ENCODE assay signal across 20 cellular contexts in genomic region chr19:30334841-30335240, GRCh38. TPM values are rescaled to one million over a fixed set of nuclear protein-coding genes. Genes with fewer than 3 reads are reported as not detected.
DNase-seq lines count a peak whose midpoint lies in the region; ATAC-seq and TF ChIP-seq lines count a peak whose summit lies in the region.
"Had no signal": no experiment of that assay in that cellular context is flagged by ENCODE, and none has a peak within 500 bp of the region (broad histone marks: within the 10 kb centered on the region; RNA-seq: fewer than 3 reads in every experiment).

No MANE protein-coding gene starts in this region.

- H3K4me1 ChIP-seq in endodermal cell (ENCODE audit: control insufficient read depth, insufficient read depth, low read length) (no peaks in the 10 kb centered on the region), neuronal stem cell (ENCODE audit: control insufficient read depth in 2 of 2, insufficient read depth in 1 of 2, low read depth in 1 of 2, low read length in 2 of 2) (no peaks in the 10 kb centered on the region), mucosa of descending colon (ENCODE audit: low read depth) (no peaks in the 10 kb centered on the region)
- H3K4me1 ChIP-seq: HAP-1 had no signal

- DNase-seq in endodermal cell, result peak; percentile 32
- DNase-seq in neuronal stem cell (ENCODE audit: low spot score), result no peak
- DNase-seq in substantia nigra (lab: John Stamatoyannopoulos, UW), result no peak
- no peak for DNase-seq in mucosa of descending colon
- no peak for DNase-seq in effector CD8-positive, alpha-beta T cell (lab: John Stamatoyannopoulos, UW)
- no peak for DNase-seq in activated T-helper 2 cell treated with anti-CD3 and anti-CD28 coated beads, Interferon-gamma antibody, Interleukin-2, Interleukin-4, amounts not matched to agents 10 μg/mL and 5 μg/mL and 100 μg/mL, durations not matched to agents 14 hours and 24 hours and 36 hours (ENCODE audit: low spot score)
- no peak for DNase-seq in NCI-H128 (lab: John Stamatoyannopoulos, UW; ENCODE audit: unreplicated experiment)
- DNase-seq: C1 segment of cervical spinal cord; Calu3; CD4-positive, alpha-beta memory T cell; COR-L47; DMS53; DMS79 treated with DMSO at 0.1 percent for 48 hours; GF-D8; GOT3; HFFc6 had no signal

- TF ChIP-seq CTCF in endodermal cell (conservative IDR thresholded peaks at IDR 0.05) (no peak), mucosa of descending colon (IDR thresholded peaks at IDR 0.05) (no peak)

- no peak overlapping the region for H2BK12ac ChIP-seq in neuronal stem cell (ENCODE audit: low read length)

- no peak for ATAC-seq in mucosa of descending colon

- no peaks in the 10 kb centered on the region for H3K36me3 Mint-ChIP-seq in endodermal cell (ENCODE audit: low read depth)
- no peaks in the 10 kb centered on the region for H3K36me3 Mint-ChIP-seq in activated T-helper 2 cell treated with anti-CD3 and anti-CD28 coated beads, Interferon-gamma antibody, Interleukin-2, Interleukin-4, amounts not matched to agents 10 μg/mL and 5 μg/mL and 100 μg/mL, durations not matched to agents 14 hours and 24 hours and 36 hours (ENCODE audit: low read depth)
- H3K36me3 Mint-ChIP-seq: CD4-positive, alpha-beta memory T cell had no signal

- H3K4me3 ChIP-seq in endodermal cell (ENCODE audit: low read length), result no peak overlapping the region
- H3K4me3 ChIP-seq in neuronal stem cell (ENCODE audit: low read length in 2 of 2), result no peak overlapping the region
- H3K4me3 ChIP-seq in mucosa of descending colon, result no peak overlapping the region
- H3K4me3 ChIP-seq: HAP-1 had no signal

- H2AK5ac ChIP-seq in neuronal stem cell (ENCODE audit: low read depth, low read length), result no peak overlapping the region

- H3K4me1 Mint-ChIP-seq in endodermal cell, result no peaks in the 10 kb centered on the region
- no peaks in the 10 kb centered on the region for H3K4me1 Mint-ChIP-seq in activated T-helper 2 cell treated with anti-CD3 and anti-CD28 coated beads, Interferon-gamma antibody, Interleukin-2, Interleukin-4, amounts not matched to agents 10 μg/mL and 5 μg/mL and 100 μg/mL, durations not matched to agents 14 hours and 24 hours and 36 hours (ENCODE audit: low read depth)
- H3K4me1 Mint-ChIP-seq: CD4-positive, alpha-beta memory T cell had no signal

- no peak overlapping the region for H2BK15ac ChIP-seq in neuronal stem cell (ENCODE audit: low read length)

- no peak overlapping the region for H3K4me2 ChIP-seq in neuronal stem cell (ENCODE audit: insufficient read depth, low read length, poor library complexity, severe bottlenecking)

- H3K9me3 Mint-ChIP-seq in endodermal cell, result no peaks in the 10 kb centered on the region
- no peaks in the 10 kb centered on the region for H3K9me3 Mint-ChIP-seq in activated T-helper 2 cell treated with anti-CD3 and anti-CD28 coated beads, Interferon-gamma antibody, Interleukin-2, Interleukin-4, amounts not matched to agents 10 μg/mL and 5 μg/mL and 100 μg/mL, durations not matched to agents 14 hours and 24 hours and 36 hours

- H3K27ac ChIP-seq in endodermal cell (ENCODE audit: low read depth, low read length), result no peak overlapping the region
- no peak overlapping the region for H3K27ac ChIP-seq in neuronal stem cell (replicated peaks; ENCODE audit: low read length)
- H3K27ac ChIP-seq in substantia nigra (ENCODE audit: low read depth, low read length, poor library complexity, severe bottlenecking), result peak overlapping the region; percentile 75

- H3K4ac ChIP-seq in neuronal stem cell (ENCODE audit: low read length), result no peak overlapping the region

- H3K18ac ChIP-seq in neuronal stem cell (ENCODE audit: low read length), result no peak overlapping the region

- H3K27me3 ChIP-seq in endodermal cell (ENCODE audit: control insufficient read depth, insufficient read depth, low read length, poor library complexity, severe bottlenecking) (no peaks in the 10 kb centered on the region), neuronal stem cell (ENCODE audit: control insufficient read depth in 3 of 3, insufficient read depth in 3 of 3, low read depth in 1 of 3, low read length in 3 of 3) (no peaks in the 10 kb centered on the region)

- H2BK120ac ChIP-seq in neuronal stem cell (ENCODE audit: low read depth, low read length), result no peak overlapping the region

- no peak overlapping the region for H2AFZ ChIP-seq in neuronal stem cell (ENCODE audit: low read length)

- no peaks in the 10 kb centered on the region for H3K79me1 ChIP-seq in neuronal stem cell (ENCODE audit: low read depth, low read length)

- no peak overlapping the region for H3K23ac ChIP-seq in neuronal stem cell (ENCODE audit: low read depth, low read length, poor library complexity)

- H4K91ac ChIP-seq in neuronal stem cell (ENCODE audit: low read depth, low read length, poor library complexity), result peak overlapping the region; percentile 9

- H2BK5ac ChIP-seq in neuronal stem cell (ENCODE audit: low read length), result no peak overlapping the region

- no peak overlapping the region for H4K8ac ChIP-seq in neuronal stem cell (ENCODE audit: low read depth, low read length)

- H3K36me3 ChIP-seq in endodermal cell (ENCODE audit: control insufficient read depth, insufficient read depth, low read length) (no peaks in the 10 kb centered on the region), neuronal stem cell (replicated peaks in 1 of 2; ENCODE audit: control insufficient read depth in 2 of 2, insufficient read depth in 2 of 2, low read length in 2 of 2) (no peaks in the 10 kb centered on the region), mucosa of descending colon (ENCODE audit: low read depth) (no peaks in the 10 kb centered on the region)
- H3K36me3 ChIP-seq: HAP-1 had no signal

- no peak overlapping the region for H3K27ac Mint-ChIP-seq in endodermal cell
- H3K27ac Mint-ChIP-seq in activated T-helper 2 cell treated with anti-CD3 and anti-CD28 coated beads, Interferon-gamma antibody, Interleukin-2, Interleukin-4, amounts not matched to agents 10 μg/mL and 5 μg/mL and 100 μg/mL, durations not matched to agents 14 hours and 24 hours and 36 hours, result no peak overlapping the region
- H3K27ac Mint-ChIP-seq: CD4-positive, alpha-beta memory T cell; HFFc6 had no signal

- 89 to 90% methylated on average over 8 to 10 of the region's 10 CpGs for WGBS in endodermal cell (ENCODE audit: insufficient coverage in 1 of 2, insufficient read length in 1 of 2), 2 experiments
- no CpG with 5 or more reads among the region's 10 CpGs for WGBS in neuronal stem cell (ENCODE audit: extremely low coverage in 2 of 2, insufficient read length in 2 of 2, insufficient replicate concordance in 1 of 2), 2 donors

- H3K14ac ChIP-seq in neuronal stem cell (ENCODE audit: low read length), result no peak overlapping the region

- H3K9me3 ChIP-seq in endodermal cell (ENCODE audit: control insufficient read depth, low read length) (no peaks in the 10 kb centered on the region), neuronal stem cell (replicated peaks in 1 of 2; ENCODE audit: control insufficient read depth in 2 of 2, insufficient read depth in 1 of 2, low read depth in 1 of 2, low read length in 2 of 2) (no peaks in the 10 kb centered on the region), mucosa of descending colon (no peaks in the 10 kb centered on the region)
- H3K9me3 ChIP-seq: HAP-1 had no signal

- no peak overlapping the region for H3K4me3 Mint-ChIP-seq in endodermal cell
- H3K4me3 Mint-ChIP-seq in activated T-helper 2 cell treated with anti-CD3 and anti-CD28 coated beads, Interferon-gamma antibody, Interleukin-2, Interleukin-4, amounts not matched to agents 10 μg/mL and 5 μg/mL and 100 μg/mL, durations not matched to agents 14 hours and 24 hours and 36 hours (ENCODE audit: low read depth), result no peak overlapping the region
- H3K4me3 Mint-ChIP-seq: CD4-positive, alpha-beta memory T cell; HFFc6 had no signal

- H3K27me3 Mint-ChIP-seq in endodermal cell (ENCODE audit: insufficient read depth), result peaks cover 7% of the 10 kb centered on the region
- no peaks in the 10 kb centered on the region for H3K27me3 Mint-ChIP-seq in activated T-helper 2 cell treated with anti-CD3 and anti-CD28 coated beads, Interferon-gamma antibody, Interleukin-2, Interleukin-4, amounts not matched to agents 10 μg/mL and 5 μg/mL and 100 μg/mL, durations not matched to agents 14 hours and 24 hours and 36 hours (ENCODE audit: low read depth)

- intact Hi-C loops in mucosa of descending colon (cut with DNase I, micrococcal nuclease), result no loop called here
- intact Hi-C loops in activated T-helper 2 cell treated with anti-CD3 and anti-CD28 coated beads, Interferon-gamma antibody, Interleukin-2, Interleukin-4, amounts not matched to agents 10 μg/mL and 5 μg/mL and 100 μg/mL, durations not matched to agents 14 hours and 24 hours and 36 hours (cut with micrococcal nuclease), result no loop called here

- H3K9ac ChIP-seq in endodermal cell (ENCODE audit: extremely low read depth, low read length, poor library complexity, severe bottlenecking) (no peak overlapping the region), neuronal stem cell (ENCODE audit: low read depth, low read length, poor library complexity) (no peak overlapping the region)

RNA-seq across cellular contexts. Expression of gene ZNF536, which starts 37.3 kb away (rescaled TPM):
- not detected for total RNA-seq in endodermal cell
- polyA plus RNA-seq in endodermal cell (2013, experiment 1 of 2), result 5.0 TPM
- 4.8 TPM for polyA plus RNA-seq in endodermal cell (2013, experiment 2 of 2)
- polyA plus RNA-seq in neuronal stem cell (2013, experiment 1 of 2), result 0.35 TPM
- polyA plus RNA-seq in neuronal stem cell (2013, experiment 2 of 2), result 0.44 TPM
- 1 to 10 TPM; 1.3 to 7.3 (median 1.3) TPM for total RNA-seq in mucosa of descending colon
- not detected in 2 replicates for total RNA-seq in activated T-helper 2 cell treated with anti-CD3 and anti-CD28 coated beads, Interferon-gamma antibody, Interleukin-2, Interleukin-4, amounts not matched to agents 10 μg/mL and 5 μg/mL and 100 μg/mL, durations not matched to agents 14 hours and 24 hours and 36 hours
- total RNA-seq: A172, Calu3, G401, HFFc6 had no signal
- polyA plus RNA-seq: BJ; CD4-positive, alpha-beta memory T cell had no signal
